Comparison of ENCODE assay signal across 22 cellular contexts in the genomic region with DNA sequence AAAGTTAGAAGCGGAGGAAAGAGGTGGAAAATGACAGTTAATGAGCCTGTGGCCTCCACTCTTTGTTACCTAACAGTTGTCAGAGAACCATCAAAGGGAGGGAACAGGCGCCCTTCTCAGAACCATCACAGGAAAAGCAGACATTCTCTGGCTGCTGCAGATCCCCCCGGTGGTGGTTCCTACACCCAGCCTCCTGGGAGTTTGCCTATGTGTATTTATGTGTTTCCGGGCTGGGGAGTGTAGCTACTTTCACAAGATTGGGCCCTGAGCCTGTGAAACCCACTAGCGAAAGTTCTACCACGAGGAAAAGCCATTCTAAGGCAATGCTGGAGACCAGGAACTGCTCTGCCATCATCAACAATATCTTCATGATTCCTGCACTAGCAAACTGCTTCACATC. TPM values are rescaled to one million over a fixed set of nuclear protein-coding genes. Genes with fewer than 3 reads are reported as not detected.
A peak's percentile ranks its signal among the peaks of the same experiment; 100 is the strongest.
DNase-seq lines count a peak whose midpoint lies in the region; ATAC-seq, FAIRE-seq and TF ChIP-seq lines count a peak whose summit lies in the region.
"Had no signal": no experiment of that assay in that cellular context is flagged by ENCODE, and none has a peak within 500 bp of the region (broad histone marks: within the 10 kb centered on the region; RNA-seq: fewer than 3 reads in every experiment).

No MANE protein-coding gene starts in this region.

- no peak overlapping the region for H2AK5ac ChIP-seq in H1 (ENCODE audit: low read depth, low read length)

- DNase-seq in left ventricle myocardium inferior = no peak
- DNase-seq in heart left ventricle = no peak
- DNase-seq in MV-4-11 (lab: John Stamatoyannopoulos, UW) = peak; percentile 20
- DNase-seq in H1 (ENCODE audit: low read depth in 1 of 2, low spot score in 2 of 2) = no peak
- no peak for DNase-seq in SK-N-DZ (ENCODE audit: low spot score)
- no peak for DNase-seq in KG1 (lab: John Stamatoyannopoulos, UW)
- no peak for DNase-seq in NOMO-1 (lab: John Stamatoyannopoulos, UW; ENCODE audit: unreplicated experiment in 2 of 2)
- no peak for DNase-seq in GOT3 (lab: John Stamatoyannopoulos, UW)
- DNase-seq: activated CD4-positive, alpha-beta memory T cell treated with anti-CD3 and anti-CD28 coated beads for 36 hours; activated naive CD4-positive, alpha-beta T cell treated with anti-CD3 and anti-CD28 coated beads, Interleukin-2, amount 10 ng/mL, durations not matched to agents 7 days and 5 days; activated T-cell treated with anti-CD3 and anti-CD28 coated beads, Interleukin-2, amount 50 U/mL, for 24 hours; colonic mucosa; left lung; NCI-H187; NCI-H510A; PC-9; stimulated activated CD4-positive, alpha-beta T cell treated with anti-CD3 and anti-CD28 coated beads, Interleukin-4, amount 100 ng/mL, for 24 hours had no signal

- no peak overlapping the region for H2BK120ac ChIP-seq in H1 (replicated peaks; ENCODE audit: low read depth, low read length)

- intact Hi-C loops in left ventricle myocardium inferior (cut with micrococcal nuclease) (no loop called here), heart left ventricle (cut with DNase I) (loop anchor here in 8 of 10 donors (5.0 to 10.0 kb wide), 8 partner anchors 43 to 416 kb away; no protein-coding TSS in a partner anchor)

- CTCF ChIA-PET in H1 (lab: Charles Lee; ENCODE audit: partially characterized antibody) = interaction anchor here (0.7 kb wide), 1 partner anchor 49 kb away, joined by 3 read pairs; no protein-coding TSS in a partner anchor

- no peak overlapping the region for H3K23ac ChIP-seq in H1 (ENCODE audit: insufficient read length)

- no peak overlapping the region for H4K8ac ChIP-seq in H1 (ENCODE audit: extremely low read depth, insufficient read depth, low read length)

- H3K4me2 ChIP-seq in H1 (ENCODE audit: insufficient read depth in 1 of 2, low read depth in 2 of 2, low read length in 2 of 2) = peak overlapping the region in 1 of 2 experiments; percentile 92; a peak in 1 of 4 replicates
- H3K4me2 ChIP-seq: PC-9 had no signal

- peak overlapping the region; percentile 32; the same call in 1 of the 2 replicates for H3K18ac ChIP-seq in H1 (ENCODE audit: extremely low read depth, low read length)

- H3K27me3 ChIP-seq in left ventricle myocardium inferior (ENCODE audit: low read depth) = no peaks in the 10 kb centered on the region
- peaks cover 0 to 96% (median 0%) of the 10 kb centered on the region in 9 donors for H3K27me3 ChIP-seq in heart left ventricle
- H3K27me3 ChIP-seq in H1 (replicated peaks in 1 of 4; ENCODE audit: control insufficient read depth in 3 of 4, extremely low read depth in 1 of 4, insufficient read depth in 3 of 4, low read length in 3 of 4) = peaks cover 8 to 56% (median 45%) of the 10 kb centered on the region in 4 experiments

- H3K79me2 ChIP-seq in H1 (ENCODE audit: control insufficient read depth in 1 of 2, insufficient read depth in 2 of 2, low read length in 2 of 2) = peaks cover 0 to 3% of the 10 kb centered on the region in 2 experiments; a peak in 1 of 4 replicates

- no peak overlapping the region for H4K5ac ChIP-seq in H1 (ENCODE audit: insufficient read length, low read depth, low read length)

- 0 out of 2 replicates have a peak overlapping the region, but pooled peaks have one; percentile 63 for H2BK12ac ChIP-seq in H1 (ENCODE audit: low read depth, low read length)

- no peak for ATAC-seq in heart left ventricle
- ATAC-seq: left lung had no signal

- TF ChIP-seq CTCF in left ventricle myocardium inferior (IDR thresholded peaks at IDR 0.05; ENCODE audit: borderline replicate concordance) (no peak), heart left ventricle (IDR thresholded peaks at IDR 0.05) (no peak), H1 (IDR thresholded peaks at IDR 0.05; ENCODE audit: control extremely low read depth in 1 of 3, insufficient read depth in 1 of 3, low read depth in 1 of 3, low read length in 3 of 3) (no peak)

- no peak overlapping the region for H2AFZ ChIP-seq in H1 (ENCODE audit: low read length)
- H2AFZ ChIP-seq: PC-9 had no signal

- peaks cover 0 to 5% of the 10 kb centered on the region in 2 experiments for H4K20me1 ChIP-seq in H1 (replicated peaks in 1 of 2; ENCODE audit: control insufficient read depth in 1 of 2, insufficient read depth in 2 of 2, low read length in 2 of 2)

- no peaks in the 10 kb centered on the region for H3K36me3 ChIP-seq in left ventricle myocardium inferior
- H3K36me3 ChIP-seq in heart left ventricle = no peaks in the 10 kb centered on the region
- no peaks in the 10 kb centered on the region for H3K36me3 ChIP-seq in H1 (ENCODE audit: control insufficient read depth in 2 of 4, insufficient read depth in 4 of 4, low read length in 3 of 4)
- H3K36me3 ChIP-seq: colonic mucosa, HAP-1, left lung, vagina had no signal

- H3K23me2 ChIP-seq in H1 (ENCODE audit: low read depth, low read length) = peaks cover 25% of the 10 kb centered on the region; the same call in 1 of the 2 replicates

- FAIRE-seq in H1 (lab: Jason Lieb, UNC) = no peak
- FAIRE-seq: D721Med, frontal cortex had no signal

- H3K9me3 ChIP-seq in left ventricle myocardium inferior (replicated peaks) (no peaks in the 10 kb centered on the region), heart left ventricle (no peaks in the 10 kb centered on the region), H1 (ENCODE audit: insufficient read depth in 2 of 2, low read depth in 1 of 2, low read length in 1 of 2) (no peaks in the 10 kb centered on the region)
- H3K9me3 ChIP-seq: colonic mucosa, HAP-1, left lung, vagina had no signal

- TF ChIP-seq POLR2A in heart left ventricle (IDR thresholded peaks at IDR 0.05) (no peak), H1 (IDR thresholded peaks at IDR 0.05; ENCODE audit: control extremely low read depth in 1 of 2, low read depth in 2 of 2, low read length in 2 of 2) (no peak)

- H3K9ac ChIP-seq in H1 (replicated peaks in 1 of 4; ENCODE audit: extremely low read depth in 1 of 4, low read depth in 3 of 4, low read length in 3 of 4) = no peak overlapping the region

- H3K27ac ChIP-seq in left ventricle myocardium inferior (replicated peaks) = peak overlapping the region; percentile 30
- peak overlapping the region in 1 of 12 donors; percentile 60 for H3K27ac ChIP-seq in heart left ventricle
- H3K27ac ChIP-seq in H1 (ENCODE audit: low read depth, low read length) = no peak overlapping the region
- H3K27ac ChIP-seq: colonic mucosa, left lung, PC-9, skin epidermis, vagina had no signal

- no peak overlapping the region for H3K4ac ChIP-seq in H1 (replicated peaks; ENCODE audit: insufficient read length, low read depth, low read length)

- H3K14ac ChIP-seq in H1 (ENCODE audit: insufficient read length) = no peak overlapping the region

- POLR2A ChIA-PET in H1 (lab: Charles Lee; ENCODE audit: partially characterized antibody) = interaction anchor here (7.6 to 20.0 kb wide), 2 partner anchors 16 to 52 kb away, joined by 129 to 509 read pairs; a partner anchor contains a TSS

- H4K91ac ChIP-seq in H1 (replicated peaks; ENCODE audit: insufficient read length, low read length) = no peak overlapping the region

- H3K4me3 ChIP-seq in left ventricle myocardium inferior (no peak overlapping the region), heart left ventricle (no peak overlapping the region), H1 (ENCODE audit: extremely low read depth in 1 of 4, insufficient read depth in 2 of 4, low read depth in 3 of 4, low read length in 4 of 4) (no peak overlapping the region)
- H3K4me3 ChIP-seq: colonic mucosa, HAP-1, left lung, PC-9, skin epidermis, vagina had no signal

- no peaks in the 10 kb centered on the region for H3K79me1 ChIP-seq in H1 (ENCODE audit: low read depth, low read length)

- 42 to 66% (median 52%) methylated on average over 6 of the region's 6 CpGs for WGBS in heart left ventricle, 4 donors
- 48% methylated on average over 3 of the region's 6 CpGs; no CpG with 5 or more reads in 1 of the 2 experiments for WGBS in H1 (ENCODE audit: extremely low coverage in 1 of 2, insufficient coverage in 1 of 2, insufficient read length in 1 of 2, insufficient replicate concordance in 2 of 2, low coverage in 1 of 2, low lambda C conversion rate in 2 of 2, missing lambda C conversion rate in 1 of 2), 2 experiments

- 0 out of 4 replicates have a peak, but pooled peaks of 1 of the 2 experiments have one; percentile 8 for TF ChIP-seq RAD21 in H1 (IDR thresholded peaks at IDR 0.05 in 1 of 2, conservative IDR thresholded peaks at IDR 0.05 in 1 of 2; ENCODE audit: low read depth in 2 of 2, low read length in 2 of 2)

- H3K4me1 ChIP-seq in left ventricle myocardium inferior = peaks cover 63% of the 10 kb centered on the region
- peaks cover 0 to 96% (median 33%) of the 10 kb centered on the region in 12 donors for H3K4me1 ChIP-seq in heart left ventricle
- peaks cover 8 to 33% (median 20%) of the 10 kb centered on the region in 4 experiments for H3K4me1 ChIP-seq in H1 (replicated peaks in 1 of 4; ENCODE audit: control insufficient read depth in 3 of 4, insufficient read depth in 4 of 4, low read length in 3 of 4)

- H2BK15ac ChIP-seq in H1 (ENCODE audit: low read length) = 0 out of 2 replicates have a peak overlapping the region, but pooled peaks have one; percentile 29

- no peak overlapping the region for H2BK5ac ChIP-seq in H1 (ENCODE audit: low read depth, low read length)

- no peak overlapping the region for H3K56ac ChIP-seq in H1 (replicated peaks; ENCODE audit: insufficient read length, low read depth, low read length)

- no peak overlapping the region for H2BK20ac ChIP-seq in H1 (ENCODE audit: low read length)

- no peak for TF ChIP-seq EP300 in H1 (IDR thresholded peaks at IDR 0.05; ENCODE audit: borderline replicate concordance in 1 of 2, low read depth in 2 of 2, low read length in 2 of 2)

TF ChIP-seq in H1, 55 proteins besides CTCF, POLR2A, EP300 and RAD21:
- no peak for TF ChIP-seq GTF2F1 (IDR thresholded peaks at IDR 0.05; ENCODE audit: borderline replicate concordance, low read depth, low read length)

RNA-seq across cellular contexts. Expression of a gene that starts 52.7 kb away (rescaled TPM):
- total RNA-seq in left ventricle myocardium inferior (15.1 TPM), heart left ventricle (10 to 100 TPM; 11.3 to 40.1 (median 19.5) TPM)
- polyA plus RNA-seq in heart left ventricle (10 to 100 TPM in 1 of 2 donors, 1 to 10 TPM in 1; 6.7 to 15.5 TPM), H1 (2011; rRNA removed) (25.0 and 38.7 TPM in 2 replicates)
- total RNA-seq in H1 (2021; fragmentation: NEBNext Ultra II Directional; extraction: Animal tissue kit (Norgen Biotek cat#: 25700)) = 50.8 and 54.7 TPM in 2 replicates
- polyA plus RNA-seq in H1 (2011; cell fraction: cytosol; rRNA removed) = 23.7 TPM
- polyA plus RNA-seq in H1 (2011; cell fraction: nucleus; rRNA removed) = 71.8 TPM
- 30.9 to 39.5 TPM (median 38.0 TPM) in 4 replicates for polyA plus RNA-seq in H1 (2012, experiment 1 of 2)
- 13.5 TPM for polyA plus RNA-seq in H1 (2012, experiment 2 of 2)
- polyA plus RNA-seq in H1 (2013, experiment 1 of 2) = 27.2 TPM
- polyA plus RNA-seq in H1 (2013, experiment 2 of 2) = 25.2 TPM
- 34.2 and 37.3 TPM in 2 replicates for polyA minus RNA-seq in H1 (2011; rRNA and poly(A)+ RNA removed)
- polyA minus RNA-seq in H1 (2011; cell fraction: cytosol; rRNA and poly(A)+ RNA removed) = 61.1 TPM
- 51.4 TPM for polyA minus RNA-seq in H1 (2011; cell fraction: nucleus; rRNA and poly(A)+ RNA removed)
- 54.9 and 65.2 TPM in 2 replicates for polyA plus RNA-seq in SK-N-DZ (2014; cell fraction: cytosol; rRNA removed)
- 40.2 and 73.5 TPM in 2 replicates for polyA plus RNA-seq in SK-N-DZ (2014; cell fraction: nucleus; rRNA removed)
